Comparison of ENCODE assay signal across 1 cellular context in the genomic region with DNA sequence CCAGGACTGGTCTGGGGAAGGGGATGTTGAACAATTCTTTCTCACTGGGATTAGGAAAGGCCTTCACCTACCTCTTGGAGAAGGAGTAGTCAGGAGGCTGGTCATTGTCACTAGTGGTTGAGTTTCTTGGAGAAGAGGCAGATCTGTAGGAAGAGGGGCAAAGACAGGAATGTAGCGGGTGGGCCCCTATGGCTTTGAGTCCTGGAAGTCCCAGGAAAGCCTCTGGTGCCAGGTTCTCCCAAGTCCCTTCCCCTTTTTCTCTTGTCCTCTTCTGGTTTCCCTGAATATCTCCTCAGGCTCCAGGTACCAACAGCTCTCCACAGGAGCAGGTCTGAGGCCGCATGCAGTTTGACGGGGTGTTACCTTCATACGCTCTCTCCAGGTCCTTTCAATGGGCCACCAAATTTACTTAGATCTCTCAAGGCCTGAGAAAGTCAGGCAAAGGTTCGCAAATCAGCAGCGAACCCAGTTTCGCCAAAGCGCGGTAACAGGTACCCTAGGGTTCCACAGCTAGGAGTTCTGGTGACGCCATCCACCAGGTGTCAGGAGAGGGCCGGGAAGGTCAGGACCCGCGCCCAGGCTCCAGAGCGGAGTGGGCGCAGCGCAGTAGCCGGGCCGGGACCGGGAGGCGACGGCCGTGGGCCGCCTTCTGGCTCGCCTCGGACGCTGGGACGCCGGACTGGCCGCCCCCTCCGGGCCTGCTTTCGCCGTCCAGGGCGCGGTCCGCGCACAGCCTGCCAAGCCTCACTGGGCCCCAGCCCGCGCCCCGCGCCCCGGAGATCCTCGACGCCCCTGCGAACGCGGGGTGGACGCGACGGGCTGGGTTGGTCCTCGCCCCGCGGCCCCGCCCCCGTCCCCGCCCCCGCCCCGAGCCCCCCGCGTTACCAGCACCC.
TF ChIP-seq lines count a peak whose summit lies in the region.

No MANE protein-coding gene starts in this region.

TF ChIP-seq in SK-N-SH, 30 proteins besides CTCF, POLR2A, EP300 and RAD21 (continued from another document):
- TF ChIP-seq, protein P1, sequence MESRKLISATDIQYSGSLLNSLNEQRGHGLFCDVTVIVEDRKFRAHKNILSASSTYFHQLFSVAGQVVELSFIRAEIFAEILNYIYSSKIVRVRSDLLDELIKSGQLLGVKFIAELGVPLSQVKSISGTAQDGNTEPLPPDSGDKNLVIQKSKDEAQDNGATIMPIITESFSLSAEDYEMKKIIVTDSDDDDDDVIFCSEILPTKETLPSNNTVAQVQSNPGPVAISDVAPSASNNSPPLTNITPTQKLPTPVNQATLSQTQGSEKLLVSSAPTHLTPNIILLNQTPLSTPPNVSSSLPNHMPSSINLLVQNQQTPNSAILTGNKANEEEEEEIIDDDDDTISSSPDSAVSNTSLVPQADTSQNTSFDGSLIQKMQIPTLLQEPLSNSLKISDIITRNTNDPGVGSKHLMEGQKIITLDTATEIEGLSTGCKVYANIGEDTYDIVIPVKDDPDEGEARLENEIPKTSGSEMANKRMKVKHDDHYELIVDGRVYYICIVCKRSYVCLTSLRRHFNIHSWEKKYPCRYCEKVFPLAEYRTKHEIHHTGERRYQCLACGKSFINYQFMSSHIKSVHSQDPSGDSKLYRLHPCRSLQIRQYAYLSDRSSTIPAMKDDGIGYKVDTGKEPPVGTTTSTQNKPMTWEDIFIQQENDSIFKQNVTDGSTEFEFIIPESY (IDR thresholded peaks at IDR 0.05; ENCODE audit: borderline replicate concordance, low read depth): no peak
